8 cellular contexts compared by ENCODE assay signal in the genomic region with DNA sequence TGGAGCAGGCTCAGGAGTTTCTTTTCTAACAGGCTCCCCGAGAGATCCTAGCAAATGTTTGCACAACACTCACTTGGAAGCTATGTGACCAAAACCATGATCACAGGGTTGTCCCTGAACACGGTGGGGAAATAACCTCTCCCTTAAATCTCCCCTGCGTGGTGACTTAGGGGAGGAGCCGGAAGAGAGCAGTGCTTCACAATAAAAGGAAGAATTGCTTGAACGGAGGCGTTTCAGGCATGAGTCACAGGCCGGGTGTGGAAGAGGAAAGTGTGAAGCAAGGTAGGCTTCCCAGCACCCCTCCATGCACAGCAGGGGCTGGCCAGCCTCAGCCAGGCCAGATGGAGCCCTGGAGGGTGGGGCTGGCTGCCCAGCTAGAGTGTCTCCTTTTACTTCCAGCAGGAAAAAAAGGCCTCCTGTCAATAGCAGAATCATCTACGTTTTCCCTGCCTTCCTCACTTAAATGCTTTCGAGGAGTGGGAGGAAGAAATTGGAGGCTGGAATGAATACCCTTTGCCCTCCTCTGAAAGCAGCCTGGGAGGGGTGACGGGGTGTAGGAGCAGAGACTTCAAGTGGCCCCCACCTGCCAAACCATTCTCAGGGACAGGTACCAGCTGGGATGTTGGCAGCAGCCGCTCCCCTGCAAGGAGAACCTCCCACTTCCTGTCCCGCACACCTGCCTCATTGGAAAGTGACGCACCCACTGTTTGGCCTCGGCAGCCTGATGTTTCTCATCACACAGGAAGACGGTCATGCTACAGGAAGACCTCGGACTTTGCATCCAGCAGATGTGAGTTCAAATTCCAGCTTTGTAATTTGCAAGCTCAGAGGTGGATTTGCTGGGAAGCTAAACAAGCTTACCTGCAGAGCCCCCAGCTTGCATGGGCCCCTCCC. TPM values are rescaled to one million over a fixed set of nuclear protein-coding genes. Genes with fewer than 3 reads are reported as not detected.
DNase-seq lines count a peak whose midpoint lies in the region; ATAC-seq and TF ChIP-seq lines count a peak whose summit lies in the region.

No MANE protein-coding gene starts in this region.

- H4K8ac ChIP-seq in mesenchymal stem cell (ENCODE audit: low read length) = peak overlapping the region; percentile 13

- H3K9ac ChIP-seq in colonic mucosa (ENCODE audit: low read depth in 2 of 2, low read length in 2 of 2) (peak overlapping the region in 1 of 2 donors; percentile 30), mesenchymal stem cell (ENCODE audit: low read length) (peak overlapping the region; percentile 42)

- TF ChIP-seq CTCF in colonic mucosa (IDR thresholded peaks at IDR 0.05) (no peak), endothelial cell (IDR thresholded peaks at IDR 0.05; ENCODE audit: unreplicated experiment) (no peak)

- H3K27ac ChIP-seq in colonic mucosa (peak overlapping the region; percentile 94), mesenchymal stem cell (ENCODE audit: low read length, poor library complexity, severe bottlenecking) (peak overlapping the region; percentile 46)

- peak overlapping the region in 1 of 2 experiments; percentile 74 for H3K14ac ChIP-seq in mesenchymal stem cell (ENCODE audit: low read length in 2 of 2)

- H2BK12ac ChIP-seq in mesenchymal stem cell (ENCODE audit: low read length in 2 of 2) = no peak overlapping the region

- no peak overlapping the region for H4K91ac ChIP-seq in mesenchymal stem cell (ENCODE audit: low read length)

- no peak overlapping the region for H2BK5ac ChIP-seq in mesenchymal stem cell (ENCODE audit: low read depth, low read length, poor library complexity, severe bottlenecking)

- H3K18ac ChIP-seq in mesenchymal stem cell (ENCODE audit: low read depth in 1 of 2, low read length in 2 of 2) = no peak overlapping the region

- ATAC-seq in GM18519 (IDR thresholded peaks at IDR 0.05; ENCODE audit: low FRiP score, unreplicated experiment) (peak; percentile 70), HG03066 (IDR thresholded peaks at IDR 0.05; ENCODE audit: low read depth, unreplicated experiment) (peak; percentile 88)

- H3K4me3 Mint-ChIP-seq in endothelial cell (ENCODE audit: unreplicated experiment) = no peak overlapping the region

- H3K36me3 ChIP-seq in colonic mucosa (no peaks in the 10 kb centered on the region), mesenchymal stem cell (ENCODE audit: control insufficient read depth in 1 of 2, insufficient read depth in 2 of 2, low read depth in 1 of 2, low read length in 2 of 2) (no peaks in the 10 kb centered on the region)

- no peak overlapping the region for H2BK15ac ChIP-seq in mesenchymal stem cell (ENCODE audit: low read depth, poor library complexity, severe bottlenecking)

- H3K27me3 Mint-ChIP-seq in endothelial cell (ENCODE audit: unreplicated experiment) = peaks cover 5% of the 10 kb centered on the region

- H3K4me1 Mint-ChIP-seq in endothelial cell (ENCODE audit: unreplicated experiment) = peaks cover 15% of the 10 kb centered on the region

- H3K27ac Mint-ChIP-seq in endothelial cell (ENCODE audit: unreplicated experiment) = no peak overlapping the region

- no peak overlapping the region for H3K4me3 ChIP-seq in colonic mucosa
- H3K4me3 ChIP-seq in mesenchymal stem cell (ENCODE audit: insufficient read depth in 1 of 2, low read depth in 1 of 2, low read length in 2 of 2) = no peak overlapping the region

- H3K4me2 ChIP-seq in mesenchymal stem cell (ENCODE audit: low read length, poor library complexity, severe bottlenecking) = peak overlapping the region; percentile 7

- H3K79me1 ChIP-seq in mesenchymal stem cell (replicated peaks; ENCODE audit: low read length, poor library complexity, severe bottlenecking) = no peaks in the 10 kb centered on the region

- intact Hi-C loops in colonic mucosa (cut with DNase I) = no loop called here

- no peak overlapping the region for H3K4ac ChIP-seq in mesenchymal stem cell (ENCODE audit: low read depth in 1 of 2, low read length in 2 of 2)

- no peak overlapping the region for H2BK120ac ChIP-seq in mesenchymal stem cell (ENCODE audit: low read depth, low read length)

- H3K9me3 ChIP-seq in colonic mucosa (no peaks in the 10 kb centered on the region), mesenchymal stem cell (ENCODE audit: control insufficient read depth, low read length) (peaks cover 6% of the 10 kb centered on the region)

- H3K4me1 ChIP-seq in colonic mucosa (peaks cover 10% of the 10 kb centered on the region), mesenchymal stem cell (ENCODE audit: control insufficient read depth, insufficient read depth, low read depth, low read length) (peaks cover 21% of the 10 kb centered on the region)

- DNase-seq in NCI-H2196 (lab: John Stamatoyannopoulos, UW; ENCODE audit: unreplicated experiment) (peak; percentile 68), colonic mucosa (peak; percentile 92), mesenchymal stem cell (peak; percentile 83), endothelial cell (ENCODE audit: low spot score) (no peak)
- DNase-seq in activated CD4-positive, alpha-beta T cell treated with anti-CD3 and anti-CD28 coated beads for 4 hours = peak; percentile 86 to 88
- DNase-seq in stimulated activated CD8-positive, alpha-beta memory T cell treated with anti-CD3 and anti-CD28 coated beads, Interleukin-4, amount 100 ng/mL, for 1 hour (ENCODE audit: low read depth in 2 of 2, low spot score in 1 of 2) = peak; percentile 49 to 67

- WGBS in mesenchymal stem cell = 37% methylated on average over 13 of the region's 16 CpGs

- H3K23ac ChIP-seq in mesenchymal stem cell (ENCODE audit: low read length in 2 of 2) = peak overlapping the region in 1 of 2 experiments; percentile 35

- peak overlapping the region; percentile 84 for H2AFZ ChIP-seq in mesenchymal stem cell (ENCODE audit: low read depth, low read length)

- peaks cover 10% of the 10 kb centered on the region for H3K36me3 Mint-ChIP-seq in endothelial cell (ENCODE audit: low read depth, unreplicated experiment)

- H2AK5ac ChIP-seq in mesenchymal stem cell (ENCODE audit: low read length, severe bottlenecking) = no peak overlapping the region

- H3K27me3 ChIP-seq in colonic mucosa (no peaks in the 10 kb centered on the region), mesenchymal stem cell (ENCODE audit: control insufficient read depth in 1 of 2, insufficient read depth in 1 of 2, low read length in 2 of 2) (peaks cover 0 to 11% of the 10 kb centered on the region in 2 experiments)

- H3K9me3 Mint-ChIP-seq in endothelial cell (ENCODE audit: unreplicated experiment) = no peaks in the 10 kb centered on the region

RNA-seq across cellular contexts. Expression of a gene that starts 30.1 kb away (rescaled TPM):
- 100 to 1,000 TPM; 146 to 153 TPM for total RNA-seq in colonic mucosa
- polyA plus RNA-seq in mesenchymal stem cell (2013, experiment 1 of 2) = 131 TPM
- 141 TPM for polyA plus RNA-seq in mesenchymal stem cell (2013, experiment 2 of 2)
- 71.5 TPM for total RNA-seq in endothelial cell (ENCODE audit: unreplicated experiment)
